8 cellular contexts compared by ENCODE assay signal in genomic region chr6:2221724-2222274, GRCh38. TPM values are rescaled to one million over a fixed set of nuclear protein-coding genes. Genes with fewer than 3 reads are reported as not detected.
DNase-seq lines count a peak whose midpoint lies in the region; ATAC-seq, FAIRE-seq and TF ChIP-seq lines count a peak whose summit lies in the region.

No MANE protein-coding gene starts in this region.

- intact Hi-C loops in colonic mucosa (cut with DNase I) = no loop called here

- H3K36me3 Mint-ChIP-seq in activated T-cell treated with anti-CD3 and anti-CD28 coated beads, Interleukin-2, amount 50 U/mL, for 4 hours (ENCODE audit: insufficient read depth) = no peaks in the 10 kb centered on the region

- no peaks in the 10 kb centered on the region for H3K36me3 ChIP-seq in colonic mucosa
- H3K36me3 ChIP-seq in BE2C = no peaks in the 10 kb centered on the region

- H3K4me1 ChIP-seq in colonic mucosa = no peaks in the 10 kb centered on the region
- H3K4me1 ChIP-seq in BE2C = no peaks in the 10 kb centered on the region

- H3K4me3 ChIP-seq in colonic mucosa = peak overlapping the region; percentile 41
- H3K4me3 ChIP-seq in BE2C (ENCODE audit: low read depth, low read length) = no peak overlapping the region

- no peaks in the 10 kb centered on the region for H3K9me3 Mint-ChIP-seq in activated T-cell treated with anti-CD3 and anti-CD28 coated beads, Interleukin-2, amount 50 U/mL, for 4 hours

- H3K4me1 Mint-ChIP-seq in activated T-cell treated with anti-CD3 and anti-CD28 coated beads, Interleukin-2, amount 50 U/mL, for 4 hours (ENCODE audit: low read depth) = peaks cover 20% of the 10 kb centered on the region

- H3K9me3 ChIP-seq in colonic mucosa (no peaks in the 10 kb centered on the region), BE2C (no peaks in the 10 kb centered on the region)

- DNase-seq in activated T-cell treated with anti-CD3 and anti-CD28 coated beads, Interleukin-2, amount 50 U/mL, for 4 hours = no peak
- DNase-seq in activated T-cell treated with anti-CD3 and anti-CD28 coated beads, Interleukin-2, amount 50 U/mL, for 1 hour = no peak
- peak; percentile 43 for DNase-seq in M059J (ENCODE audit: low read depth)
- DNase-seq in colonic mucosa = no peak
- peak; percentile 30 for DNase-seq in renal cortical epithelial cell (ENCODE audit: low read depth)
- DNase-seq in D721Med (ENCODE audit: insufficient read length, low spot score) = no peak
- DNase-seq in BE2C = no peak

- TF ChIP-seq CTCF in colonic mucosa (IDR thresholded peaks at IDR 0.05) = no peak
- TF ChIP-seq CTCF in D721Med (IDR thresholded peaks at IDR 0.05; ENCODE audit: insufficient read depth, missing control alignments) = no peak
- no peak for TF ChIP-seq CTCF in BE2C (IDR thresholded peaks at IDR 0.05; ENCODE audit: low read depth, low read length)

- peak overlapping the region; percentile 13 to 69 for H3K9ac ChIP-seq in colonic mucosa (ENCODE audit: low read depth in 2 of 2, low read length in 2 of 2)

- no peaks in the 10 kb centered on the region for H3K27me3 ChIP-seq in colonic mucosa
- peaks cover 6% of the 10 kb centered on the region; the same call in 1 of the 2 replicates for H3K27me3 ChIP-seq in BE2C

- H3K4me3 Mint-ChIP-seq in activated T-cell treated with anti-CD3 and anti-CD28 coated beads, Interleukin-2, amount 50 U/mL, for 4 hours = peak overlapping the region; percentile 84

- no peak for FAIRE-seq in D721Med (lab: Jason Lieb, UNC)

- peak in 1 of 2 donors; percentile 10 for ATAC-seq in activated T-cell treated with anti-CD3 and anti-CD28 coated beads, Interleukin-2, amount 50 U/mL, for 4 hours
- ATAC-seq in GM21825 (IDR thresholded peaks at IDR 0.05; ENCODE audit: unreplicated experiment) = no peak

- H3K27ac ChIP-seq in colonic mucosa = peak overlapping the region; percentile 45

- no peaks in the 10 kb centered on the region for H3K27me3 Mint-ChIP-seq in activated T-cell treated with anti-CD3 and anti-CD28 coated beads, Interleukin-2, amount 50 U/mL, for 4 hours (ENCODE audit: low read depth)

RNA-seq across cellular contexts. Expression of gene GMDS, which starts 23.6 kb away (rescaled TPM):
- total RNA-seq in activated T-cell treated with anti-CD3 and anti-CD28 coated beads, Interleukin-2, amount 50 U/mL, for 4 hours = 10 to 100 TPM; 38.9 to 48.0 (median 43.9) TPM
- 22.4 and 23.2 TPM in 2 replicates for total RNA-seq in M059J (2014; rRNA removed; shearing (Covaris generic))
- total RNA-seq in colonic mucosa = 100 to 1,000 TPM; 247 to 272 TPM
- 24.0 and 32.9 TPM in 2 replicates for total RNA-seq in renal cortical epithelial cell
- polyA plus RNA-seq in BE2C (2012; ENCODE audit: insufficient read depth, insufficient read length, low read depth) = 10.1 TPM

Comparison
In these comparisons a context has a peak if more than half of its experiments do, and no peak if none do; other contexts are left out.
1. DNase-seq: peak in M059J (single experiment) and renal cortical epithelial cell (single experiment); none in activated T-cell treated with anti-CD3 and anti-CD28 coated beads, Interleukin-2, amount 50 U/mL, for 4 hours (single experiment), activated T-cell treated with anti-CD3 and anti-CD28 coated beads, Interleukin-2, amount 50 U/mL, for 1 hour (single experiment), colonic mucosa (single experiment), D721Med (single experiment) and BE2C (single experiment).